ENCODE assay signal across 8 cellular contexts in genomic region chr3:152323834-152324233, GRCh38. TPM values are rescaled to one million over a fixed set of nuclear protein-coding genes. Genes with fewer than 3 reads are reported as not detected.
DNase-seq lines count a peak whose midpoint lies in the region; ATAC-seq, FAIRE-seq and TF ChIP-seq lines count a peak whose summit lies in the region.

No MANE protein-coding gene starts in this region.

- H3K27me3 ChIP-seq in A673 (replicated peaks; ENCODE audit: insufficient read depth, low read depth, low read length, poor library complexity): no peaks in the 10 kb centered on the region
- H3K27me3 ChIP-seq in ascending aorta: no peaks in the 10 kb centered on the region
- H3K27me3 ChIP-seq in Caco-2 (replicated peaks; ENCODE audit: control insufficient read depth, insufficient read depth, low read length): no peaks in the 10 kb centered on the region
- H3K27me3 ChIP-seq in small intestine (ENCODE audit: control insufficient read depth in 2 of 2, insufficient read depth in 2 of 2, low read length in 2 of 2): no peaks in the 10 kb centered on the region

- WGBS in small intestine, 3 donors: 57 to 67% (median 57%) methylated on average over 4 of the region's 4 CpGs

- H3K27ac Mint-ChIP-seq in Caco-2 (ENCODE audit: unreplicated experiment): no peak overlapping the region

- peak; percentile 31 for DNase-seq in A673 (ENCODE audit: low spot score)
- no peak for DNase-seq in ascending aorta (ENCODE audit: low spot score in 2 of 2)
- DNase-seq in NCI-H187 (lab: John Stamatoyannopoulos, UW): no peak
- DNase-seq in Caco-2: no peak
- DNase-seq in small intestine: no peak
- no peak for DNase-seq in GM13976 (ENCODE audit: low spot score)

- peaks cover 29% of the 10 kb centered on the region for H3K36me3 Mint-ChIP-seq in Caco-2 (ENCODE audit: insufficient read depth, unreplicated experiment)

- H3K4me3 Mint-ChIP-seq in Caco-2 (ENCODE audit: unreplicated experiment): no peak overlapping the region

- peaks cover 5% of the 10 kb centered on the region for H3K4me1 Mint-ChIP-seq in Caco-2 (ENCODE audit: low read depth, unreplicated experiment)

- H3K36me3 ChIP-seq in A673 (ENCODE audit: insufficient read depth, low read length, poor library complexity, severe bottlenecking) (no peaks in the 10 kb centered on the region), ascending aorta (peaks cover 0 to 10% of the 10 kb centered on the region in 2 donors), Caco-2 (ENCODE audit: control insufficient read depth, insufficient read depth, low read length) (no peaks in the 10 kb centered on the region), small intestine (ENCODE audit: control insufficient read depth in 2 of 2, insufficient read depth in 2 of 2, low read length in 2 of 2) (no peaks in the 10 kb centered on the region)

- BruUV-seq in A673 (replicated peaks; lab: Mats Ljungman, UMichigan) (no TSS peak), Caco-2 (replicated peaks; lab: Mats Ljungman, UMichigan) (no TSS peak)

- intact Hi-C loops in A673 (cut with micrococcal nuclease; ENCODE audit: unreplicated experiment) (no loop called here), ascending aorta (cut with DNase I) (no loop called here), Caco-2 (cut with micrococcal nuclease; ENCODE audit: unreplicated experiment) (no loop called here)

- FAIRE-seq in small intestine (lab: Jason Lieb, UNC): no peak

- TF ChIP-seq CTCF in A673 (conservative IDR thresholded peaks at IDR 0.05; ENCODE audit: low read depth, low read length): no peak
- TF ChIP-seq CTCF in ascending aorta (IDR thresholded peaks at IDR 0.05): no peak
- TF ChIP-seq CTCF in Caco-2 (IDR thresholded peaks at IDR 0.05; ENCODE audit: insufficient read depth in 1 of 2, low read depth in 1 of 2, low read length in 1 of 2, severe bottlenecking in 1 of 2, unreplicated experiment in 1 of 2): no peak
- no peak for TF ChIP-seq CTCF in GM13976 (IDR thresholded peaks at IDR 0.05; ENCODE audit: borderline replicate concordance, control extremely low read depth, extremely low read depth, insufficient read depth, missing control alignments)

- no peaks in the 10 kb centered on the region for H3K27me3 Mint-ChIP-seq in Caco-2 (ENCODE audit: insufficient read depth, unreplicated experiment)

- peaks cover 6% of the 10 kb centered on the region for H3K9me3 ChIP-seq in A673 (ENCODE audit: low read depth, low read length, poor library complexity, severe bottlenecking)
- H3K9me3 ChIP-seq in ascending aorta: no peaks in the 10 kb centered on the region
- H3K9me3 ChIP-seq in Caco-2: no peaks in the 10 kb centered on the region
- no peaks in the 10 kb centered on the region for H3K9me3 ChIP-seq in small intestine (ENCODE audit: control insufficient read depth, low read depth)

- H3K4me1 ChIP-seq in A673 (ENCODE audit: insufficient read depth, low read length, poor library complexity, severe bottlenecking) (peaks cover 57% of the 10 kb centered on the region), ascending aorta (peaks cover 10 to 61% of the 10 kb centered on the region in 2 donors), Caco-2 (peaks cover 11% of the 10 kb centered on the region), small intestine (ENCODE audit: control insufficient read depth in 2 of 2, insufficient read depth in 1 of 2, low read depth in 1 of 2, low read length in 1 of 2) (peaks cover 0 to 6% of the 10 kb centered on the region in 2 donors)

- H3K9me3 Mint-ChIP-seq in Caco-2 (ENCODE audit: unreplicated experiment): peaks cover 10% of the 10 kb centered on the region

- H3K4me3 ChIP-seq in A673 (ENCODE audit: low read depth, low read length, poor library complexity, severe bottlenecking) (peak overlapping the region; percentile 0), ascending aorta (peak overlapping the region in 1 of 2 donors; percentile 23), Caco-2 (ENCODE audit: low read depth, low read length) (no peak overlapping the region), small intestine (ENCODE audit: low read depth in 1 of 2, low read length in 2 of 2) (no peak overlapping the region)

- H3K27ac ChIP-seq in A673 (ENCODE audit: low read depth, low read length, poor library complexity, severe bottlenecking): peak overlapping the region; percentile 7
- H3K27ac ChIP-seq in ascending aorta: peak overlapping the region; percentile 78 to 81
- H3K27ac ChIP-seq in small intestine (ENCODE audit: low read depth in 1 of 2, low read length in 1 of 2): peak overlapping the region in 1 of 2 donors; percentile 24

- peak; percentile 79 for ATAC-seq in GM18909 (IDR thresholded peaks at IDR 0.05; ENCODE audit: poor library complexity, unreplicated experiment)
- ATAC-seq in HG03045 (IDR thresholded peaks at IDR 0.05; ENCODE audit: unreplicated experiment): peak; percentile 82

- CTCF ChIA-PET in A673 (lab: Charles Lee) (no interaction called here), Caco-2 (lab: Charles Lee) (interaction anchor here (0.6 kb wide), 1 partner anchor 130 kb away, joined by 6 read pairs; no protein-coding TSS in a partner anchor)

- POLR2A ChIA-PET in A673 (lab: Charles Lee; ENCODE audit: low non-redundant PET): no interaction called here
- POLR2A ChIA-PET in Caco-2 (lab: Charles Lee): no interaction called here

- in situ Hi-C loops in GM13976 (cut with MboI; ENCODE audit: low sequenced_read_pairs, unreplicated experiment): no loop called here

RNA-seq across cellular contexts. Expression of gene MBNL1, which starts 55.1 kb away (rescaled TPM):
- total RNA-seq in A673 (2021) (99.6 and 117 TPM in 2 replicates), ascending aorta (350 TPM), Caco-2 (2022) (67.1 and 68.6 TPM in 2 replicates)
- 10 to 100 TPM; 39.6 to 41.2 (median 40.0) TPM for polyA plus RNA-seq in small intestine
